In the genomic region with DNA sequence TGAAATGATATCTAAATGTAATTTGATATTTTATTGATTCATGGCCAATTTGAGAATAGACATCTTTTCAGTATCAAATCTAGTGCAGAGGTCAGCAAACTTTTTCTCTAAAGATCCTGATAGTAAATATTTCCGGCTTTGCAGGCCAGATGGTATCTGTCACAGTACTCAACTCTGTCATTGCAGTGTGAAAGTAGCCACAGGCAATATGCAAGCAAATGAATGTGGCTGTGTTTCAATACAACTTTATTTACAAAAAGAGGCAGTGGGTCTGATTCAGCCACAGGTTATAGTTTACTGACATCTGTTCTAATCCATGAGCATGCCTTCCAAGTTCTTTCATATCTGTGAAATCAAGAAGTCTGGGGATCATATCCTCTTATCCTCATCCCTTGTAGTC, we compare ENCODE assay signal across 25 cellular contexts.
"Had no signal": no experiment of that assay in that cellular context is flagged by ENCODE, and none has a peak within 500 bp of the region (broad histone marks: within the 10 kb centered on the region; RNA-seq: fewer than 3 reads in every experiment).

No MANE protein-coding gene starts in this region.

- H3K27ac ChIP-seq: colonic mucosa, epithelial cell of prostate, foreskin keratinocyte, heart right ventricle, lower lobe of right lung, neutrophil, parathyroid adenoma, right lobe of liver, thoracic aorta, tibial nerve, upper lobe of left lung had no signal

- DNase-seq: colonic mucosa; effector CD8-positive, alpha-beta T cell; endodermal cell; glutamatergic neuron; heart right ventricle; hippocampal formation; left cardiac atrium; left ventricle myocardium superior; lower lobe of right lung; right lobe of liver; stimulated activated CD4-positive, alpha-beta T cell treated with anti-CD3 and anti-CD28 coated beads, Interleukin-15, amount 100 ng/mL, for 24 hours; stimulated activated CD4-positive, alpha-beta T cell treated with anti-CD3 and anti-CD28 coated beads, Interleukin-2, amount 100 ng/mL, for 48 hours; stimulated activated naive B cell treated with anti-CD40 and anti-IgM and Interleukin-4, amounts not matched to agents 10 μg/mL and 1 μg/mL and 100 μg/mL, for 72 hours; upper lobe of left lung had no signal

- H3K4me3 ChIP-seq: colonic mucosa, heart right ventricle, lower lobe of right lung, right lobe of liver, thoracic aorta, tibial nerve, upper lobe of left lung had no signal

- ATAC-seq: esophagus mucosa; heart right ventricle; left cardiac atrium; left ventricle myocardium superior; lower lobe of right lung; natural killer cell treated with Interleukin-12 subunit alpha and Interleukin-12 subunit beta and Interleukin-15 and Interleukin-18, amount 100 ng/mL, for 72 hours; right lobe of liver; stimulated activated naive B cell treated with anti-CD40 and anti-IgM and Interleukin-4, amounts not matched to agents 10 μg/mL and 1 μg/mL and 100 μg/mL, for 72 hours had no signal

- H3K27me3 ChIP-seq: colonic mucosa, foreskin keratinocyte, neutrophil, right lobe of liver, tibial nerve, upper lobe of left lung had no signal

- H3K9me3 ChIP-seq: colonic mucosa, lower lobe of right lung, neutrophil, right lobe of liver, thoracic aorta, upper lobe of left lung had no signal

- FAIRE-seq: islet of Langerhans, small intestine, urothelium cell line had no signal

- H3K79me2 ChIP-seq: parathyroid adenoma had no signal

- H3K4me1 ChIP-seq: colonic mucosa, foreskin keratinocyte, heart right ventricle, lower lobe of right lung, parathyroid adenoma, right lobe of liver, tibial nerve, upper lobe of left lung had no signal

- H3K36me3 ChIP-seq: colonic mucosa, heart right ventricle, lower lobe of right lung, neutrophil, right lobe of liver, thoracic aorta, tibial nerve, upper lobe of left lung had no signal

- H3K9ac ChIP-seq: parathyroid adenoma had no signal

- H2AFZ ChIP-seq: parathyroid adenoma had no signal
